Comparison of ENCODE assay signal across 8 cellular contexts in the genomic region with DNA sequence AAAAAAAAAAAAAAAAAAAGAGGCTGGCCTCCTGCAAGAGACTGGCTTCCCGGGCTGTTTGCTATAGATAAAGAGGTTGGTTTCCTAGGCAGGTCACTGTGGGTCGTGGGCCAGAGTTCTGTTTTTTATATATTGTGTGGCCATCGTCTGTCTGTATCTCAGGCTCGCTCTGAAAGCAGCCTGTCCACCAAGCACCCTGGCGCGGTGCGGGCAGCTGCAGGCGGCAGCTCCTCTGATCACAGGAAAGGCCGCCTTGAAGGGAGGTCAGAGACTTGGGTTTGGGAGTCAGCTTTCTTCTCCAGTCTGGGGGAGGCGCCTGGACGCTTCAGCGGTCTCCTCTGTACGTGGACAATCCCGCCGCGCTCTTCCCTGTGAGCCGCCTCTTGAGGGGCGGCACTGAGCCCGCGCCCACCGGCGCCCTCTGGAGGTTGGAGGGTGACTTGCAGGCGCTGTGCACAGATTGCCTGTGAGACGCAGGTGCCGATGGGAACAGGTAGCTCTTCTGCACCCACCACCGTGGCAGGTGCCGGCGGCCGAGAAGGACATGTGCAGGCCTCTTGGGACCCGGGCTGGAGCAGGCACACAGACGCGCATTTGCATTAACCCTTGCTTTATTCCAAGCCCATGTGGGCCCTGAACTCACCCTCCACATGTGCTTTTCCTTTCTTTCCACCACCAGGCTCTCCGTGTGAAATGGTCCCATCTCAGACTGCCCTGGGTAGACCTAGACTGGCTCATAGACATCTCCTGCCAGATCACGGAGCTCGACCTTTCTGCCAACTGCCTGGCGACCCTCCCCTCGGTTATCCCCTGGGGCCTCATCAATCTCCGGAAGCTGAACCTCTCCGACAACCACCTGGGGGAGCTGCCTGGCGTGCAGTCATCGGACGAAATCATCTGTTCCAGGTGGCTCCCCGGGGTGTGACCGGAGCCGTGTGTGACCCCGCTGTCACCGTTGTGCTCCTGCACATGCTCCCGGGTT.
A peak's percentile ranks its signal among the peaks of the same experiment; 100 is the strongest.
DNase-seq lines count a peak whose midpoint lies in the region; ATAC-seq and TF ChIP-seq lines count a peak whose summit lies in the region.

No MANE protein-coding gene starts in this region.

- H3K9me3 Mint-ChIP-seq in CD8-positive, alpha-beta T cell = no peaks in the 10 kb centered on the region

- peak overlapping the region; percentile 73 for H3K4me3 ChIP-seq in CD8-positive, alpha-beta T cell (ENCODE audit: low read depth, low read length)
- H3K4me3 ChIP-seq in esophagus (ENCODE audit: low read depth in 1 of 2, low read length in 2 of 2) (peak overlapping the region; percentile 50 to 61), muscle layer of colon (ENCODE audit: low read depth in 1 of 2, low read length in 2 of 2) (peak overlapping the region; percentile 34 to 56)

- H3K4me3 Mint-ChIP-seq in CD8-positive, alpha-beta T cell = peak overlapping the region; percentile 88

- peak overlapping the region; percentile 60 for H3K27ac Mint-ChIP-seq in CD8-positive, alpha-beta T cell

- peak; percentile 74 to 92 (median 84) for DNase-seq in CD8-positive, alpha-beta T cell
- DNase-seq in HS-27A (ENCODE audit: low read depth) = peak; percentile 7
- DNase-seq in NOMO-1 treated with dmso at 0.1 percent for 144 hours (lab: John Stamatoyannopoulos, UW; ENCODE audit: unreplicated experiment) = peak; percentile 27
- DNase-seq in activated T-cell treated with anti-CD3 and anti-CD28 coated beads for 1 hour (ENCODE audit: low read depth) = peak; percentile 83
- DNase-seq in stimulated activated CD8-positive, alpha-beta memory T cell treated with anti-CD3 and anti-CD28 coated beads, Interleukin-4, amount 100 ng/mL, for 4 hours (ENCODE audit: low read depth in 2 of 2, low spot score in 1 of 2) = peak; percentile 69 to 83

- no peaks in the 10 kb centered on the region for H3K36me3 Mint-ChIP-seq in CD8-positive, alpha-beta T cell

- no peak overlapping the region for H3K27ac ChIP-seq in CD8-positive, alpha-beta T cell (ENCODE audit: low read depth, low read length)
- H3K27ac ChIP-seq in esophagus (ENCODE audit: low read depth in 2 of 2, low read length in 1 of 2) (no peak overlapping the region), muscle layer of colon (ENCODE audit: low read depth, low read length) (peak overlapping the region; percentile 36)

- peaks cover 19% of the 10 kb centered on the region for H3K4me1 Mint-ChIP-seq in CD8-positive, alpha-beta T cell (ENCODE audit: low read depth)

- WGBS in esophagus, 2 donors = 17 to 22% methylated on average over 47 to 48 of the region's 48 CpGs

- peak; percentile 96 for TF ChIP-seq CTCF in CD8-positive, alpha-beta T cell (IDR thresholded peaks at IDR 0.05)

- CTCF ChIA-PET in CD8-positive, alpha-beta T cell (lab: Charles Lee) = interaction anchor here (0.6 to 5.6 kb wide), 47 partner anchors 8 to 662 kb away, joined by 3 to 83 read pairs (median 4); a partner anchor contains a TSS

- no peaks in the 10 kb centered on the region for H3K36me3 ChIP-seq in CD8-positive, alpha-beta T cell (ENCODE audit: insufficient read depth, low read length)
- H3K36me3 ChIP-seq in esophagus (ENCODE audit: control insufficient read depth in 2 of 2, insufficient read depth in 2 of 2, low read length in 1 of 2) = peaks cover 0 to 4% of the 10 kb centered on the region in 2 donors
- peaks cover 5% of the 10 kb centered on the region for H3K36me3 ChIP-seq in muscle layer of colon (ENCODE audit: insufficient read depth, low read length)

- no peaks in the 10 kb centered on the region for H3K27me3 Mint-ChIP-seq in CD8-positive, alpha-beta T cell (ENCODE audit: low read depth)

- H3K9me3 ChIP-seq in CD8-positive, alpha-beta T cell (ENCODE audit: low read length) = no peaks in the 10 kb centered on the region
- H3K9me3 ChIP-seq in esophagus (ENCODE audit: control insufficient read depth in 2 of 2, insufficient read depth in 1 of 2, low read depth in 1 of 2, low read length in 1 of 2) = peaks cover 0 to 3% of the 10 kb centered on the region in 2 donors
- H3K9me3 ChIP-seq in muscle layer of colon (ENCODE audit: low read length) = no peaks in the 10 kb centered on the region

- no peak overlapping the region for H3K9ac ChIP-seq in muscle layer of colon (ENCODE audit: low read length)

- intact Hi-C loops in CD8-positive, alpha-beta T cell (cut with DNase I, micrococcal nuclease) = loop anchor here (1.0 to 10.0 kb wide), 4 partner anchors 90 to 1081 kb away; a partner anchor contains a TSS

- H3K4me1 ChIP-seq in CD8-positive, alpha-beta T cell (ENCODE audit: insufficient read depth, low read length) = peaks cover 13% of the 10 kb centered on the region
- H3K4me1 ChIP-seq in esophagus (ENCODE audit: control insufficient read depth in 2 of 2, insufficient read depth in 2 of 2, low read length in 1 of 2) (no peaks in the 10 kb centered on the region), muscle layer of colon (ENCODE audit: insufficient read depth, low read length) (peaks cover 14% of the 10 kb centered on the region)

- POLR2A ChIA-PET in CD8-positive, alpha-beta T cell (lab: Charles Lee) = interaction anchor here (0.6 kb wide), 1 partner anchor 244 kb away, joined by 4 read pairs; a partner anchor contains a TSS

- peak; percentile 98 for ATAC-seq in CD8-positive, alpha-beta T cell
- peak; percentile 68 for ATAC-seq in GM19468 (IDR thresholded peaks at IDR 0.05; ENCODE audit: extremely low read depth, unreplicated experiment)

- H3K27me3 ChIP-seq in CD8-positive, alpha-beta T cell (ENCODE audit: insufficient read depth, low read length) = no peaks in the 10 kb centered on the region
- H3K27me3 ChIP-seq in esophagus (ENCODE audit: control insufficient read depth in 1 of 2, insufficient read depth in 2 of 2, low read length in 2 of 2) = no peaks in the 10 kb centered on the region
- H3K27me3 ChIP-seq in muscle layer of colon (ENCODE audit: control insufficient read depth in 1 of 2, insufficient read depth in 2 of 2, low read length in 2 of 2) = no peaks in the 10 kb centered on the region

Comparison
In these comparisons a context has a peak if more than half of its experiments do, and no peak if none do; other contexts are left out.
1. DNase-seq: peak in every context shown above with its lines; median percentile 84 in CD8-positive, alpha-beta T cell; 83 in activated T-cell treated with anti-CD3 and anti-CD28 coated beads for 1 hour; 76 in stimulated activated CD8-positive, alpha-beta memory T cell treated with anti-CD3 and anti-CD28 coated beads, Interleukin-4, amount 100 ng/mL, for 4 hours; 27 in NOMO-1 treated with dmso at 0.1 percent for 144 hours; 7 in HS-27A.